Comparison of ENCODE assay signal across 8 cellular contexts in genomic region chr3:150114873-150115570, GRCh38.
DNase-seq lines count a peak whose midpoint lies in the region; ATAC-seq lines count a peak whose summit lies in the region.
"Had no signal": no experiment of that assay in that cellular context is flagged by ENCODE, and none has a peak within 500 bp of the region (broad histone marks: within the 10 kb centered on the region; RNA-seq: fewer than 3 reads in every experiment).

No MANE protein-coding gene starts in this region.

- peak; percentile 27 for DNase-seq in NCI-H69 (lab: John Stamatoyannopoulos, UW)
- peak; percentile 69 for DNase-seq in renal cortical epithelial cell (ENCODE audit: low read depth)
- DNase-seq in SKM-1 treated with dmso at 0.1 percent for 144 hours (lab: John Stamatoyannopoulos, UW; ENCODE audit: unreplicated experiment), result no peak
- no peak for DNase-seq in posterior cingulate gyrus
- no peak for DNase-seq in pons (ENCODE audit: low spot score)
- DNase-seq: naive thymus-derived CD4-positive, alpha-beta T cell had no signal

- ATAC-seq in GM18909 (IDR thresholded peaks at IDR 0.05; ENCODE audit: poor library complexity, unreplicated experiment) (peak; percentile 83), HG02588 (IDR thresholded peaks at IDR 0.05; ENCODE audit: unreplicated experiment) (peak; percentile 87)
- ATAC-seq: naive thymus-derived CD4-positive, alpha-beta T cell had no signal

- intact Hi-C loops in posterior cingulate gyrus (cut with DNase I), result no loop called here

Comparison
In these comparisons a context has a peak if more than half of its experiments do, and no peak if none do; other contexts are left out.
1. DNase-seq: peak in NCI-H69 (single experiment) and renal cortical epithelial cell (single experiment); none in SKM-1 treated with dmso at 0.1 percent for 144 hours (single experiment), posterior cingulate gyrus (0 of 10) and pons (single experiment).